ENCODE assay signal across 23 cellular contexts in genomic region chr13:64553411-64554129, GRCh38.
DNase-seq lines count a peak whose midpoint lies in the region; ATAC-seq and TF ChIP-seq lines count a peak whose summit lies in the region.
"Had no signal": no experiment of that assay in that cellular context is flagged by ENCODE, and none has a peak within 500 bp of the region (broad histone marks: within the 10 kb centered on the region; RNA-seq: fewer than 3 reads in every experiment).

No MANE protein-coding gene starts in this region.

- CTCF ChIA-PET in AG04449 (lab: Yijun Ruan, JAX): no interaction called here

- DNase-seq in AG04449 (ENCODE audit: low read depth, low spot score): peak; percentile 5
- peak; percentile 53 for DNase-seq in HS-5 (ENCODE audit: low read depth)
- DNase-seq in RWPE2 (ENCODE audit: low spot score): no peak
- DNase-seq in choroid plexus epithelial cell (ENCODE audit: low read depth): peak; percentile 67
- DNase-seq in GM10266 (ENCODE audit: extremely low spot score): no peak
- no peak for DNase-seq in H4 (ENCODE audit: low spot score)
- DNase-seq in C1 segment of cervical spinal cord (lab: John Stamatoyannopoulos, UW): no peak
- DNase-seq: activated CD4-positive, alpha-beta T cell treated with anti-CD3 and anti-CD28 coated beads, Interleukin-2, amount 50 U/mL, for 4 hours; activated effector memory CD4-positive, alpha-beta T cell treated with anti-CD3 and anti-CD28 coated beads, Interleukin-2, amount 50 U/mL, for 16 hours; adrenal gland; erythroblast; H7; mesendoderm; naive thymus-derived CD4-positive, alpha-beta T cell; NCI-H1436; NCI-H2171 treated with DMSO at 0.1 percent for 48 hours; NCI-H526 treated with DMSO at 0.1 percent for 48 hours; stimulated activated CD4-positive, alpha-beta T cell treated with anti-CD3 and anti-CD28 coated beads, Interleukin-15, amount 100 ng/mL, for 24 hours; substantia nigra had no signal

- H3K9me3 ChIP-seq in RWPE2 (ENCODE audit: severe bottlenecking): no peaks in the 10 kb centered on the region
- H3K9me3 ChIP-seq: A549, adrenal gland had no signal

- no peaks in the 10 kb centered on the region for H3K27me3 ChIP-seq in RWPE2 (ENCODE audit: insufficient read depth, poor library complexity, severe bottlenecking)
- H3K27me3 ChIP-seq: adrenal gland had no signal

- peaks cover 6% of the 10 kb centered on the region for H3K4me1 ChIP-seq in RWPE2 (ENCODE audit: insufficient read depth, poor library complexity, severe bottlenecking)
- H3K4me1 ChIP-seq: adrenal gland, parathyroid adenoma had no signal

- no peaks in the 10 kb centered on the region for H3K36me3 ChIP-seq in RWPE2 (ENCODE audit: low read depth)
- H3K36me3 ChIP-seq: adrenal gland had no signal

- H3K4me3 ChIP-seq in AG04449 (ENCODE audit: low read depth, low read length): no peak overlapping the region
- no peak overlapping the region for H3K4me3 ChIP-seq in RWPE2 (ENCODE audit: severe bottlenecking)
- no peak overlapping the region for H3K4me3 ChIP-seq in choroid plexus epithelial cell (ENCODE audit: low read depth, low read length)
- H3K4me3 ChIP-seq: A549, adrenal gland had no signal

- H3K27ac ChIP-seq in RWPE2 (ENCODE audit: poor library complexity, severe bottlenecking): no peak overlapping the region
- H3K27ac ChIP-seq: A549, adrenal gland, parathyroid adenoma had no signal

- peak; percentile 68; the same call in 2 of the 3 replicates for ATAC-seq in RWPE2 (ENCODE audit: low read depth)
- ATAC-seq in HG02798 (IDR thresholded peaks at IDR 0.05; ENCODE audit: poor library complexity, unreplicated experiment): no peak
- ATAC-seq: A549; naive thymus-derived CD4-positive, alpha-beta T cell; sciatic nerve had no signal

- TF ChIP-seq CTCF in AG04449 (IDR thresholded peaks at IDR 0.05; ENCODE audit: insufficient read depth, low read length, missing control alignments) (no peak), RWPE2 (IDR thresholded peaks at IDR 0.05; ENCODE audit: poor library complexity, severe bottlenecking) (no peak), choroid plexus epithelial cell (conservative IDR thresholded peaks at IDR 0.05; ENCODE audit: low read depth, low read length) (no peak), GM10266 (IDR thresholded peaks at IDR 0.05; ENCODE audit: control insufficient read depth, insufficient read depth, low read depth, missing control alignments) (no peak)

- POLR2A ChIA-PET in AG04449 (lab: Yijun Ruan, JAX): no interaction called here

Comparison
In these comparisons a context has a peak if more than half of its experiments do, and no peak if none do; other contexts are left out.
1. DNase-seq: peak in AG04449 (single experiment), HS-5 (single experiment) and choroid plexus epithelial cell (single experiment); none in RWPE2 (single experiment), GM10266 (single experiment), H4 (single experiment) and C1 segment of cervical spinal cord (0 of 14).